ENCODE assay signal across 34 cellular contexts in genomic region chr1:17295292-17295691, GRCh38. TPM values are rescaled to one million over a fixed set of nuclear protein-coding genes. Genes with fewer than 3 reads are reported as not detected.
"Had no signal": no experiment of that assay in that cellular context is flagged by ENCODE, and none has a peak within 500 bp of the region (broad histone marks: within the 10 kb centered on the region; RNA-seq: fewer than 3 reads in every experiment).

No MANE protein-coding gene starts in this region.

- H3K36me3 ChIP-seq: ascending aorta, breast epithelium, cardiac muscle cell, colonic mucosa, esophagus squamous epithelium, gastroesophageal sphincter had no signal

- H3K4me1 ChIP-seq: ascending aorta, breast epithelium, colonic mucosa, gastroesophageal sphincter had no signal

- H3K4me3 ChIP-seq: ascending aorta, breast epithelium, cardiac muscle cell, colonic mucosa, esophagus squamous epithelium, gastroesophageal sphincter had no signal

- DNase-seq: activated CD4-positive, alpha-beta memory T cell treated with anti-CD3 and anti-CD28 coated beads, Interleukin-2, amount 10 ng/mL, durations not matched to agents 7 days and 5 days; activated CD4-positive, alpha-beta T cell treated with anti-CD3 and anti-CD28 coated beads for 1 hour; activated CD4-positive, alpha-beta T cell treated with anti-CD3 and anti-CD28 coated beads for 4 hours; activated CD4-positive, alpha-beta T cell treated with anti-CD3 and anti-CD28 coated beads, Interleukin-2, amount 10 ng/mL, durations not matched to agents 7 days and 5 days; activated CD4-positive, alpha-beta T cell treated with anti-CD3 and anti-CD28 coated beads, Interleukin-2, amount 50 U/mL, for 4 hours; activated CD8-positive, alpha-beta memory T cell treated with anti-CD3 and anti-CD28 coated beads, Interleukin-2, amount 50 U/mL, for 48 hours; activated gamma-delta T cell; activated naive CD4-positive, alpha-beta T cell; activated naive CD4-positive, alpha-beta T cell treated with anti-CD3 and anti-CD28 coated beads, Interleukin-2, amount 10 ng/mL, durations not matched to agents 7 days and 5 days; activated naive CD8-positive, alpha-beta T cell treated with anti-CD3 and anti-CD28 coated beads, Interleukin-2, amount 10 ng/mL, durations not matched to agents 7 days and 5 days; activated T-cell treated with anti-CD3 and anti-CD28 coated beads for 4 hours; activated T-cell treated with anti-CD3 and anti-CD28 coated beads, Interleukin-2, amount 50 U/mL, for 24 hours; activated T-cell treated with anti-CD3 and anti-CD28 coated beads, Interleukin-2, amount 50 U/mL, for 72 hours; central memory CD4-positive, alpha-beta T cell; cerebellar nuclear complex; colonic mucosa; effector CD8-positive, alpha-beta T cell; esophagus squamous epithelium; foreskin melanocyte; T-helper 1 cell; T-helper 17 cell; T1000 had no signal

- H3K27ac ChIP-seq: ascending aorta, breast epithelium, cardiac muscle cell, colonic mucosa, epithelial cell of prostate, esophagus squamous epithelium, gastroesophageal sphincter had no signal

- H3K9me3 ChIP-seq: breast epithelium, colonic mucosa, esophagus squamous epithelium had no signal

- ATAC-seq: activated naive CD4-positive, alpha-beta T cell treated with anti-CD3 and anti-CD28 coated beads, Interleukin-2, amount 50 U/mL, for 72 hours; activated T-cell treated with anti-CD3 and anti-CD28 coated beads, Interleukin-2, amount 50 U/mL, for 72 hours; gastroesophageal sphincter; T-helper 17 cell; WTC11 had no signal

- H3K27me3 ChIP-seq: ascending aorta, breast epithelium, cardiac muscle cell, colonic mucosa had no signal

RNA-seq across cellular contexts. Expression of gene PADI4, which starts 12.7 kb away (rescaled TPM):
- total RNA-seq: activated CD4-positive, alpha-beta memory T cell treated with anti-CD3 and anti-CD28 coated beads, Interleukin-2, amount 10 ng/mL, durations not matched to agents 7 days and 5 days; ascending aorta; cardiac muscle cell; colonic mucosa; dermis microvascular lymphatic vessel endothelial cell; endothelial cell of umbilical vein; esophagus squamous epithelium; fibroblast of lung; fibroblast of villous mesenchyme; glomerular endothelial cell had no signal
- polyA plus RNA-seq: cardiac muscle cell, endothelial cell of umbilical vein, fibroblast of lung had no signal

RNA-seq across cellular contexts. Expression of gene PADI3, which starts 46.4 kb away (rescaled TPM):
- total RNA-seq: activated CD4-positive, alpha-beta memory T cell treated with anti-CD3 and anti-CD28 coated beads, Interleukin-2, amount 10 ng/mL, durations not matched to agents 7 days and 5 days; activated CD4-positive, alpha-beta T cell treated with anti-CD3 and anti-CD28 coated beads, Interleukin-2, amount 10 ng/mL, durations not matched to agents 7 days and 5 days; activated naive CD4-positive, alpha-beta T cell treated with anti-CD3 and anti-CD28 coated beads, Interleukin-2, amount 50 U/mL, for 72 hours; activated naive CD8-positive, alpha-beta T cell treated with anti-CD3 and anti-CD28 coated beads, Interleukin-2, amount 10 ng/mL, durations not matched to agents 7 days and 5 days; activated T-cell treated with anti-CD3 and anti-CD28 coated beads, Interleukin-2, amount 50 U/mL, for 72 hours; ascending aorta; breast epithelium; dermis microvascular lymphatic vessel endothelial cell; endothelial cell of umbilical vein; fibroblast of lung; fibroblast of villous mesenchyme; glomerular endothelial cell; T-helper 17 cell had no signal
- polyA plus RNA-seq: cardiac muscle cell, endothelial cell of umbilical vein, fibroblast of lung had no signal
